8 cellular contexts compared by ENCODE assay signal in genomic region chr9:38641985-38642864, GRCh38. TPM values are rescaled to one million over a fixed set of nuclear protein-coding genes. Genes with fewer than 3 reads are reported as not detected.
DNase-seq lines count a peak whose midpoint lies in the region; ATAC-seq, FAIRE-seq and TF ChIP-seq lines count a peak whose summit lies in the region.

No MANE protein-coding gene starts in this region.

- no peak overlapping the region for H3K4me2 ChIP-seq in Karpas-422 (ENCODE audit: low read depth, low read length, poor library complexity, severe bottlenecking)

- DNase-seq in G401 (ENCODE audit: low spot score): peak; percentile 19
- peak; percentile 67 for DNase-seq in Karpas-422
- peak; percentile 85 to 89 for DNase-seq in SJCRH30
- peak; percentile 40 to 50 for DNase-seq in frontal cortex (ENCODE audit: low spot score in 2 of 2)
- DNase-seq in sciatic nerve (ENCODE audit: low spot score): no peak
- no peak for DNase-seq in GM12891 (ENCODE audit: insufficient read length, low spot score)

- H3K4me3 ChIP-seq in Karpas-422 (ENCODE audit: low read length) (no peak overlapping the region), SJCRH30 (no peak overlapping the region)

- no peaks in the 10 kb centered on the region for H3K9me2 ChIP-seq in Karpas-422 (replicated peaks; ENCODE audit: insufficient read depth, low read length)

- ATAC-seq in sciatic nerve (peak; percentile 79), HG02642 (IDR thresholded peaks at IDR 0.05; ENCODE audit: poor library complexity, unreplicated experiment) (no peak), HG03565 (IDR thresholded peaks at IDR 0.05; ENCODE audit: unreplicated experiment) (no peak)

- H3K79me2 ChIP-seq in Karpas-422 (ENCODE audit: low read length): no peaks in the 10 kb centered on the region

- H3K9me3 ChIP-seq in Karpas-422 (ENCODE audit: low read length) (no peaks in the 10 kb centered on the region), SJCRH30 (replicated peaks) (no peaks in the 10 kb centered on the region)

- no peaks in the 10 kb centered on the region for H3K36me3 ChIP-seq in Karpas-422 (ENCODE audit: insufficient read depth, low read length)
- no peaks in the 10 kb centered on the region for H3K36me3 ChIP-seq in SJCRH30

- TF ChIP-seq POLR2A in GM12891 (IDR thresholded peaks at IDR 0.05; ENCODE audit: low read depth, low read length): no peak

- in situ Hi-C loops in G401 (cut with HindIII; ENCODE audit: low sequenced_read_pairs): no loop called here

- H3K27me3 ChIP-seq in Karpas-422 (ENCODE audit: low read length): no peaks in the 10 kb centered on the region
- H3K27me3 ChIP-seq in SJCRH30: no peaks in the 10 kb centered on the region

- no peak overlapping the region for H3K9ac ChIP-seq in Karpas-422 (ENCODE audit: low read length)

- no peak for FAIRE-seq in frontal cortex (lab: Jason Lieb, UNC)
- FAIRE-seq in GM12891 (lab: Jason Lieb, UNC): no peak

- no peak overlapping the region for H2AFZ ChIP-seq in Karpas-422 (ENCODE audit: low read length)

- intact Hi-C loops in sciatic nerve (cut with DNase I): no loop called here

- no peaks in the 10 kb centered on the region for H4K20me1 ChIP-seq in Karpas-422 (ENCODE audit: insufficient read depth, low read depth, low read length)

- no peak overlapping the region for H3K27ac ChIP-seq in Karpas-422 (ENCODE audit: low read length)
- H3K27ac ChIP-seq in SJCRH30: peak overlapping the region; percentile 64

- H3K4me1 ChIP-seq in Karpas-422 (ENCODE audit: low read length): no peaks in the 10 kb centered on the region
- peaks cover 29% of the 10 kb centered on the region for H3K4me1 ChIP-seq in SJCRH30

TF ChIP-seq in GM12891, 5 proteins besides CTCF, POLR2A, EP300 and RAD21:
- TF ChIP-seq TAF1 (IDR thresholded peaks at IDR 0.05; ENCODE audit: low read depth, low read length) (no peak), POLR2AphosphoS5 (IDR thresholded peaks at IDR 0.05; ENCODE audit: low read depth, low read length) (no peak), SPI1 (IDR thresholded peaks at IDR 0.05; ENCODE audit: low read depth, low read length) (no peak), POU2F2 (IDR thresholded peaks at IDR 0.05; ENCODE audit: low read depth, low read length) (no peak), PAX5 (IDR thresholded peaks at IDR 0.05; ENCODE audit: insufficient read depth, low read length, severe bottlenecking) (no peak)

RNA-seq across cellular contexts. Expression of gene ANKRD18A, which starts 21.8 kb away (rescaled TPM):
- total RNA-seq in G401 (2014; rRNA removed; shearing (Covaris generic)): 1.5 and 1.6 TPM in 2 replicates
- not detected in 2 replicates for total RNA-seq in Karpas-422 (2014; rRNA removed; shearing (Covaris generic); ENCODE audit: low replicate concordance)
- total RNA-seq in SJCRH30 (2014; rRNA removed; shearing (Covaris generic)): 9.8 and 10.5 TPM in 2 replicates
- total RNA-seq in frontal cortex: 1.6 TPM
- total RNA-seq in sciatic nerve: 3.9 TPM
- polyA plus RNA-seq in GM12891 (2012; ENCODE audit: low read depth, missing spikeins): 0.03 TPM

Comparison
In these comparisons a context has a peak if more than half of its experiments do, and no peak if none do; other contexts are left out.
1. DNase-seq: peak in G401 (single experiment), Karpas-422 (single experiment), SJCRH30 (2 of 2) and frontal cortex (2 of 2); none in sciatic nerve (single experiment) and GM12891 (single experiment).